In the genomic region with DNA sequence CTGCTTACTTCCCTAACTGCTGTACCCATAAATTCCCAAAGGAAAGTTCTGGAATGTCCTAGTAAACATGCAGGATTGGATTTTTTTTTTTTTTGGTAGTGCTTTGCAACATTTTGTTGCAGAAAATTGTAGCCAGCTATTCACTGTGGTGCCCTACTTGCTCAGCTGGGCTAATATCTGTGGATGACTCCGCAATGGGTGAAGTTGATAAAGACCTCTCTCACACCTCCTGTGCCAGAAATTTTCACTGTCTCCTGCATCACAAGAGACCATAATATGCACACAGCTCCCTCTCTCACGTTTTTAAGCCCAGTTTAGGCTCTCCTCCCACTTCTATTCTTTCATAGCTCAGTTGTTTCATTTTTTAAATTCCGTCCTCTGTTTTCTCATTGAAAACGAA, we compare ENCODE assay signal across 23 cellular contexts.
DNase-seq lines count a peak whose midpoint lies in the region; ATAC-seq and TF ChIP-seq lines count a peak whose summit lies in the region.
"Had no signal": no experiment of that assay in that cellular context is flagged by ENCODE, and none has a peak within 500 bp of the region (broad histone marks: within the 10 kb centered on the region; RNA-seq: fewer than 3 reads in every experiment).

No MANE protein-coding gene starts in this region.

- peak; percentile 43 for ATAC-seq in Right ventricle myocardium superior (ENCODE audit: poor library complexity)
- peak; percentile 59 to 62 for ATAC-seq in left cardiac atrium
- peak; percentile 63 to 85 for ATAC-seq in right cardiac atrium
- ATAC-seq in HG03095 (IDR thresholded peaks at IDR 0.05; ENCODE audit: unreplicated experiment) = no peak
- ATAC-seq: A549, GM12878, GM23338 had no signal

- DNase-seq in Right ventricle myocardium superior (no peak), right atrium auricular region (ENCODE audit: low spot score) (no peak), left cardiac atrium (no peak), right cardiac atrium (no peak), H4 (ENCODE audit: low spot score) (no peak), esophagus squamous epithelium (lab: John Stamatoyannopoulos, UW) (no peak)
- DNase-seq: 8988T; ACHN; AML-193; BE2C; CD4-positive, alpha-beta T cell; CD8-positive, alpha-beta memory T cell; DMS 273 treated with DMSO at 0.1 percent for 48 hours; DMS79; EL; GDM1; HFFc6 had no signal

- no peak for TF ChIP-seq CTCF in right atrium auricular region (IDR thresholded peaks at IDR 0.05)
- TF ChIP-seq CTCF in esophagus squamous epithelium (IDR thresholded peaks at IDR 0.05) = no peak

- peaks cover 0 to 38% of the 10 kb centered on the region in 2 donors for H3K4me1 ChIP-seq in right atrium auricular region
- H3K4me1 ChIP-seq in right cardiac atrium (ENCODE audit: control insufficient read depth, insufficient read depth, low read length) = peaks cover 2% of the 10 kb centered on the region
- H3K4me1 ChIP-seq in esophagus squamous epithelium = no peaks in the 10 kb centered on the region
- H3K4me1 ChIP-seq: A549; BLaER1 treated with 17β-estradiol and CSF1 and Interleukin-3, amounts not matched to agents 10 nM and 100 nM; HAP-1 had no signal

- WGBS in right cardiac atrium = 37% methylated on average over 4 of the region's 4 CpGs
- 52 to 61% methylated on average over 4 of the region's 4 CpGs for WGBS in esophagus squamous epithelium, 2 donors

- H3K9me3 ChIP-seq in right atrium auricular region (no peaks in the 10 kb centered on the region), right cardiac atrium (ENCODE audit: control insufficient read depth, low read length) (no peaks in the 10 kb centered on the region), esophagus squamous epithelium (no peaks in the 10 kb centered on the region)
- H3K9me3 ChIP-seq: A549; BE2C; BLaER1 treated with 17β-estradiol and CSF1 and Interleukin-3, amounts not matched to agents 10 nM and 100 nM; HAP-1 had no signal

- intact Hi-C loops in Right ventricle myocardium superior (cut with DNase I) = no loop called here
- intact Hi-C loops in left cardiac atrium (cut with DNase I) = no loop called here
- intact Hi-C loops in right cardiac atrium (cut with DNase I) = no loop called here
- intact Hi-C loops in esophagus squamous epithelium (cut with DNase I) = no loop called here

- no peak for TF ChIP-seq POLR2A in esophagus squamous epithelium (IDR thresholded peaks at IDR 0.05)

- H3K27ac ChIP-seq in right atrium auricular region (peak overlapping the region in 1 of 2 donors; percentile 36), right cardiac atrium (ENCODE audit: low read length) (no peak overlapping the region), esophagus squamous epithelium (no peak overlapping the region)
- H3K27ac ChIP-seq: A549; BLaER1 treated with 17β-estradiol and CSF1 and Interleukin-3, amounts not matched to agents 10 nM and 100 nM had no signal

- no peaks in the 10 kb centered on the region for H3K27me3 ChIP-seq in right atrium auricular region
- H3K27me3 ChIP-seq in right cardiac atrium (ENCODE audit: control insufficient read depth, insufficient read depth) = no peaks in the 10 kb centered on the region
- no peaks in the 10 kb centered on the region for H3K27me3 ChIP-seq in esophagus squamous epithelium
- H3K27me3 ChIP-seq: BE2C; BLaER1 treated with 17β-estradiol and CSF1 and Interleukin-3, amounts not matched to agents 10 nM and 100 nM had no signal

- H3K4me3 ChIP-seq in right atrium auricular region = no peak overlapping the region
- no peak overlapping the region for H3K4me3 ChIP-seq in right cardiac atrium (ENCODE audit: low read length)
- H3K4me3 ChIP-seq in esophagus squamous epithelium = no peak overlapping the region
- H3K4me3 ChIP-seq: A549; BLaER1 treated with 17β-estradiol and CSF1 and Interleukin-3, amounts not matched to agents 10 nM and 100 nM; GM12878; GM23338; HAP-1 had no signal

- H3K36me3 ChIP-seq in right atrium auricular region = no peaks in the 10 kb centered on the region
- no peaks in the 10 kb centered on the region for H3K36me3 ChIP-seq in esophagus squamous epithelium
- H3K36me3 ChIP-seq: BE2C; BLaER1 treated with 17β-estradiol and CSF1 and Interleukin-3, amounts not matched to agents 10 nM and 100 nM; HAP-1 had no signal
